ENCODE assay signal across 23 cellular contexts in the genomic region with DNA sequence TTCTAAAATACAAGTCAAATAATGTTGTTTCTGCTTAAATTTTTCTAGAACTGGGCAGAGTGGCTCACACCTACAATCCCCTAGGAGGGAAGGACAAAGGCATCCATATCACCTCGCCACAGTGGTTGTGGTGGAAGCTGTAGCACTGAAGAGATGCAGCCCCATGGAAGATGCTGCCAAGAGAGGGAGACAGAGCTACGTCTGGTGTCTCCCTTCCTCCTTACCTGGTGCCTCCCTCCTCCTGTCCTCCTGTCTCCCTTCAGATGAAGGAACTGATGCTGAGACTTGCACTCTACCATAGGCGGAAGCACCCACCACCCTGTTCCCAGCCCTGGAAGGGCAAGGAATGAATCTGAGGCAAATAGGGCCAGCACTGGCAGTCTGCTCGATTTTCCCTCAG. TPM values are rescaled to one million over a fixed set of nuclear protein-coding genes. Genes with fewer than 3 reads are reported as not detected.
A peak's percentile ranks its signal among the peaks of the same experiment; 100 is the strongest.
DNase-seq lines count a peak whose midpoint lies in the region; ATAC-seq and TF ChIP-seq lines count a peak whose summit lies in the region.
"Had no signal": no experiment of that assay in that cellular context is flagged by ENCODE, and none has a peak within 500 bp of the region (broad histone marks: within the 10 kb centered on the region; RNA-seq: fewer than 3 reads in every experiment).

No MANE protein-coding gene starts in this region.

- H3K27ac ChIP-seq in C4-2B (no peak overlapping the region), H9 (ENCODE audit: insufficient read length, low read depth, low read length) (no peak overlapping the region)
- H3K27ac ChIP-seq: heart left ventricle, parathyroid adenoma, vagina had no signal

- no peak overlapping the region for H4K8ac ChIP-seq in H9 (replicated peaks; ENCODE audit: insufficient read length, low read depth, low read length)

- no peak overlapping the region for H2AFZ ChIP-seq in H9 (ENCODE audit: low read length)
- H2AFZ ChIP-seq: parathyroid adenoma had no signal

- H4K91ac ChIP-seq in H9 (ENCODE audit: insufficient read length, low read depth, low read length): no peak overlapping the region

- no peak overlapping the region for H3K4me2 ChIP-seq in H9 (ENCODE audit: insufficient read depth, insufficient read length, low read length)

- H3K36me3 Mint-ChIP-seq in H9 (ENCODE audit: insufficient read depth in 1 of 3, low read depth in 3 of 3) (peaks cover 0 to 4% (median 2%) of the 10 kb centered on the region in 3 experiments; a peak in 3 of 7 replicates), endothelial cell (ENCODE audit: low read depth, unreplicated experiment) (no peaks in the 10 kb centered on the region)

- no peak overlapping the region for H2AK5ac ChIP-seq in H9 (ENCODE audit: insufficient read length, low read length)

- DNase-seq in H9 (peak; percentile 55), fibroblast of mammary gland (ENCODE audit: low read depth) (no peak), endothelial cell (ENCODE audit: low spot score) (no peak), T-helper 1 cell (no peak), sciatic nerve (ENCODE audit: low spot score) (no peak)
- no peak for DNase-seq in stimulated activated naive CD4-positive, alpha-beta T cell treated with Interleukin-2 at 50 U/mL for 16 hours (lab: John Stamatoyannopoulos, UW)
- DNase-seq: activated CD4-positive, CD25-positive, alpha-beta regulatory T cell; activated naive CD8-positive, alpha-beta T cell treated with anti-CD3 and anti-CD28 coated beads, Interleukin-2, amount 50 U/mL, for 24 hours; heart left ventricle; MG63; NCI-H187; NCI-H345; Right ventricle myocardium superior had no signal

- no peak overlapping the region for H3K23ac ChIP-seq in H9 (ENCODE audit: insufficient read length, low read depth, low read length)

- TF ChIP-seq CTCF in C4-2B (conservative IDR thresholded peaks at IDR 0.05) (peak; percentile 11; the same call in 1 of the 2 replicates), H9 (conservative IDR thresholded peaks at IDR 0.05) (peak; percentile 50; the same call in 2 of the 3 replicates), fibroblast of mammary gland (conservative IDR thresholded peaks at IDR 0.05; ENCODE audit: control insufficient read depth, insufficient read depth, low read depth, low read length) (peak; percentile 6), endothelial cell (IDR thresholded peaks at IDR 0.05; ENCODE audit: unreplicated experiment) (no peak)

- H2BK120ac ChIP-seq in H9 (ENCODE audit: low read depth, low read length, poor library complexity, severe bottlenecking): no peak overlapping the region

- H3K4me1 ChIP-seq in H9 (ENCODE audit: insufficient read depth, low read length): no peaks in the 10 kb centered on the region; the same call in 1 of the 2 replicates
- H3K4me1 ChIP-seq: parathyroid adenoma, vagina had no signal

- no peaks in the 10 kb centered on the region for H3K79me1 ChIP-seq in H9 (ENCODE audit: insufficient read depth, low read depth, low read length, poor library complexity, severe bottlenecking)

- no peaks in the 10 kb centered on the region for H3K9me3 ChIP-seq in H9 (ENCODE audit: control insufficient read depth, low read depth, low read length)
- H3K9me3 ChIP-seq: MG63, vagina had no signal

- no peak overlapping the region for H2BK5ac ChIP-seq in H9 (ENCODE audit: insufficient read length, low read length)

- no peak overlapping the region for H3K9ac ChIP-seq in H9 (ENCODE audit: extremely low read depth, insufficient read length, low read length)
- H3K9ac ChIP-seq: parathyroid adenoma had no signal

- H3K27me3 ChIP-seq in H9 (ENCODE audit: insufficient read depth, low read length): no peaks in the 10 kb centered on the region
- H3K27me3 ChIP-seq: MG63, vagina had no signal

- H3K14ac ChIP-seq in H9 (ENCODE audit: insufficient read depth, low read length): no peak overlapping the region; the same call in 1 of the 2 replicates

- no peak overlapping the region for H3K27ac Mint-ChIP-seq in H9
- no peak overlapping the region for H3K27ac Mint-ChIP-seq in endothelial cell (ENCODE audit: unreplicated experiment)
- H3K27ac Mint-ChIP-seq: activated naive CD8-positive, alpha-beta T cell treated with anti-CD3 and anti-CD28 coated beads, Interleukin-2, amount 50 U/mL, for 24 hours; T-helper 1 cell treated with Interleukin-12 subunit alpha and Interleukin-12 subunit beta and Interleukin-4 antibody, amounts not matched to agents 30 μg/mL and 1 μg/mL, for 36 hours had no signal

- peaks cover 15 to 27% of the 10 kb centered on the region in 2 experiments for H3K4me1 Mint-ChIP-seq in H9
- H3K4me1 Mint-ChIP-seq in endothelial cell (ENCODE audit: unreplicated experiment): peaks cover 5% of the 10 kb centered on the region
- H3K4me1 Mint-ChIP-seq: activated naive CD8-positive, alpha-beta T cell treated with anti-CD3 and anti-CD28 coated beads, Interleukin-2, amount 50 U/mL, for 24 hours had no signal

- no peaks in the 10 kb centered on the region for H4K20me1 ChIP-seq in H9 (ENCODE audit: control insufficient read depth, insufficient read depth, insufficient read length)

- H3K9me3 Mint-ChIP-seq in H9 (peaks cover 3% of the 10 kb centered on the region in 2 experiments; a peak in 4 of 5 replicates), endothelial cell (ENCODE audit: unreplicated experiment) (no peaks in the 10 kb centered on the region)
- H3K9me3 Mint-ChIP-seq: activated naive CD8-positive, alpha-beta T cell treated with anti-CD3 and anti-CD28 coated beads, Interleukin-2, amount 50 U/mL, for 24 hours; T-helper 1 cell treated with Interleukin-12 subunit alpha and Interleukin-12 subunit beta and Interleukin-4 antibody, amounts not matched to agents 30 μg/mL and 1 μg/mL, for 36 hours had no signal

- H3K27me3 Mint-ChIP-seq in H9 (ENCODE audit: low read depth) (no peaks in the 10 kb centered on the region), endothelial cell (ENCODE audit: unreplicated experiment) (no peaks in the 10 kb centered on the region)

- H3K18ac ChIP-seq in H9 (ENCODE audit: insufficient read length, low read depth, low read length): no peak overlapping the region

- no CpG with 5 or more reads among the region's 4 CpGs for WGBS in H9 (ENCODE audit: extremely low coverage, insufficient read length, low lambda C conversion rate)

- intact Hi-C loops in sciatic nerve (cut with DNase I): no loop called here

- H3K23me2 ChIP-seq in H9 (ENCODE audit: insufficient read length, low read depth, low read length, poor library complexity, severe bottlenecking): no peaks in the 10 kb centered on the region

- H3K4me3 Mint-ChIP-seq in H9 (no peak overlapping the region), endothelial cell (ENCODE audit: unreplicated experiment) (no peak overlapping the region)
- H3K4me3 Mint-ChIP-seq: activated naive CD8-positive, alpha-beta T cell treated with anti-CD3 and anti-CD28 coated beads, Interleukin-2, amount 50 U/mL, for 24 hours; T-helper 1 cell treated with Interleukin-12 subunit alpha and Interleukin-12 subunit beta and Interleukin-4 antibody, amounts not matched to agents 30 μg/mL and 1 μg/mL, for 36 hours had no signal

- H3K56ac ChIP-seq in H9 (ENCODE audit: insufficient read length, low read depth, low read length): no peak overlapping the region

- H3T11ph ChIP-seq in H9 (ENCODE audit: low read length): no peak overlapping the region

- no peak overlapping the region for H2BK15ac ChIP-seq in H9 (ENCODE audit: low read depth, low read length)

- no peak overlapping the region for H2BK20ac ChIP-seq in H9 (ENCODE audit: low read depth, low read length, poor library complexity, severe bottlenecking)

- H3K4ac ChIP-seq in H9 (ENCODE audit: low read depth, low read length): no peak overlapping the region

- no peak overlapping the region for H4K5ac ChIP-seq in H9 (ENCODE audit: insufficient read length, low read depth, low read length)

- no peaks in the 10 kb centered on the region for H3K79me2 ChIP-seq in H9 (ENCODE audit: insufficient read depth, low read length)
- H3K79me2 ChIP-seq: parathyroid adenoma had no signal

- ATAC-seq in SK-N-SH treated with all-trans-retinoic acid at 6 μM for 48 hours (peak; percentile 67), sciatic nerve (no peak)
- ATAC-seq: activated naive CD8-positive, alpha-beta T cell treated with anti-CD3 and anti-CD28 coated beads, Interleukin-2, amount 50 U/mL, for 24 hours; esophagus mucosa; heart left ventricle had no signal

- H3K4me3 ChIP-seq in fibroblast of mammary gland (ENCODE audit: control insufficient read depth, low read depth, low read length): no peak overlapping the region
- H3K4me3 ChIP-seq: heart left ventricle, lung, MG63, vagina had no signal

- no peak overlapping the region for H2BK12ac ChIP-seq in H9 (ENCODE audit: insufficient read length, low read depth, low read length)

TF ChIP-seq in SK-N-SH treated with all-trans-retinoic acid at 6 μM for 48 hours, 23 proteins besides CTCF, POLR2A, EP300 and RAD21 (continues in another document):
- TF ChIP-seq OSR1 (CRISPR knock-in tag; IDR thresholded peaks at IDR 0.05) (no peak), ZFP3 (CRISPR knock-in tag; IDR thresholded peaks at IDR 0.05) (no peak), CSRNP3 (CRISPR knock-in tag; IDR thresholded peaks at IDR 0.05) (no peak), BACH2 (CRISPR knock-in tag; IDR thresholded peaks at IDR 0.05; ENCODE audit: borderline replicate concordance) (no peak), ESRRG (CRISPR knock-in tag; IDR thresholded peaks at IDR 0.05) (no peak)

RNA-seq across cellular contexts. Expression of gene MMP27, which starts 22.3 kb away (rescaled TPM):
- total RNA-seq in H9 (2021): not detected in 2 replicates
- total RNA-seq in endothelial cell (ENCODE audit: unreplicated experiment): not detected
- not detected for total RNA-seq in sciatic nerve
- total RNA-seq: bronchial epithelial cell, dermis microvascular lymphatic vessel endothelial cell, esophagus mucosa, lung, Right ventricle myocardium superior, skeletal muscle tissue, vagina had no signal

RNA-seq across cellular contexts. Expression of gene MMP8, which starts 41.5 kb away (rescaled TPM):
- total RNA-seq in H9 (2021) (not detected in 2 replicates), endothelial cell (ENCODE audit: unreplicated experiment) (not detected), sciatic nerve (2.3 TPM)
- total RNA-seq: bronchial epithelial cell, dermis microvascular lymphatic vessel endothelial cell, esophagus mucosa, Right ventricle myocardium superior, vagina had no signal

RNA-seq across cellular contexts. Expression of gene MMP20, which starts 58.1 kb away (rescaled TPM):
- total RNA-seq in H9 (2021) (not detected in 2 replicates), endothelial cell (ENCODE audit: unreplicated experiment) (not detected), sciatic nerve (not detected)
- total RNA-seq: bronchial epithelial cell, dermis microvascular lymphatic vessel endothelial cell, esophagus mucosa, heart left ventricle, lung, Right ventricle myocardium superior, skeletal muscle tissue, vagina had no signal
